Comparison of ENCODE assay signal across 1 cellular context in genomic region chr4:1395941-1396805, GRCh38.
TF ChIP-seq lines count a peak whose summit lies in the region.

No MANE protein-coding gene starts in this region.

TF ChIP-seq in SK-N-SH, 30 proteins besides CTCF, POLR2A, EP300 and RAD21 (continued from another document):
- TF ChIP-seq PBX3 (IDR thresholded peaks at IDR 0.05) (no peak), USF2 (IDR thresholded peaks at IDR 0.05; ENCODE audit: borderline replicate concordance, low read depth, low read length) (no peak), TAF1 (IDR thresholded peaks at IDR 0.05; ENCODE audit: borderline replicate concordance, low read depth, low read length) (no peak), FOXJ3 (CRISPR knock-in tag; IDR thresholded peaks at IDR 0.05) (no peak), FOSL2 (IDR thresholded peaks at IDR 0.05; ENCODE audit: borderline replicate concordance, low read depth) (no peak)
